In the genomic region with DNA sequence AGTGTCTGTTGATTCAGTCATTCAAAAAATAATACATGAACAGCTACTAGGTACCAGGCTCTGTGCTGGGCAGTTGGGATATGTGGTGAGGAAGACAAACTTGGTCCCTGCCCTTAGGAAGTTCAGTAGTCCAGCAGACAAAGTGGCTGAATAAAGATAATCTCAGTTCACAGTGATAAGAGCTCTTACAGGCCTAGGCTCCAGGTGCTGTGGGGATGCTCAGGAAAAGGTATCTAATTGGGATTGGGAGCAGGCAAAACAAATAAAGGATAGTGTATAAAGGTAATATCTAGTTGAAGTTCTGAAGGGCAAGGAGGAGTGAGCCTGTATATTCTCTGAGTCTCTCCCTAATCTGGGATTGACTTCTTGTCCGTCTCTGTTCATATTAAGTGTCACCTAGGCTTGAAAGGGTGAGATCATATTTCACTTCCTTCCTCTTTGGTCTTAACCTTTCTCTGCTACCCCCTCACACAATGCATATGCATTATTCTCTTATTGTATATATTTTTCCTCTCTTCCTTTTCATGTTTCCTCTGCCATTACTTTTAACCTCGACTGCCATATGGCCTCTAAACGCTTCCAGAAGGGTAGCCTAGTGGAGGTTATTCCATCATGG, we compare ENCODE assay signal across 1 cellular context.
TF ChIP-seq lines count a peak whose summit lies in the region.

No MANE protein-coding gene starts in this region.

TF ChIP-seq in H1, 55 proteins besides CTCF, POLR2A, EP300 and RAD21 (continued from another document):
- TF ChIP-seq, protein P1, sequence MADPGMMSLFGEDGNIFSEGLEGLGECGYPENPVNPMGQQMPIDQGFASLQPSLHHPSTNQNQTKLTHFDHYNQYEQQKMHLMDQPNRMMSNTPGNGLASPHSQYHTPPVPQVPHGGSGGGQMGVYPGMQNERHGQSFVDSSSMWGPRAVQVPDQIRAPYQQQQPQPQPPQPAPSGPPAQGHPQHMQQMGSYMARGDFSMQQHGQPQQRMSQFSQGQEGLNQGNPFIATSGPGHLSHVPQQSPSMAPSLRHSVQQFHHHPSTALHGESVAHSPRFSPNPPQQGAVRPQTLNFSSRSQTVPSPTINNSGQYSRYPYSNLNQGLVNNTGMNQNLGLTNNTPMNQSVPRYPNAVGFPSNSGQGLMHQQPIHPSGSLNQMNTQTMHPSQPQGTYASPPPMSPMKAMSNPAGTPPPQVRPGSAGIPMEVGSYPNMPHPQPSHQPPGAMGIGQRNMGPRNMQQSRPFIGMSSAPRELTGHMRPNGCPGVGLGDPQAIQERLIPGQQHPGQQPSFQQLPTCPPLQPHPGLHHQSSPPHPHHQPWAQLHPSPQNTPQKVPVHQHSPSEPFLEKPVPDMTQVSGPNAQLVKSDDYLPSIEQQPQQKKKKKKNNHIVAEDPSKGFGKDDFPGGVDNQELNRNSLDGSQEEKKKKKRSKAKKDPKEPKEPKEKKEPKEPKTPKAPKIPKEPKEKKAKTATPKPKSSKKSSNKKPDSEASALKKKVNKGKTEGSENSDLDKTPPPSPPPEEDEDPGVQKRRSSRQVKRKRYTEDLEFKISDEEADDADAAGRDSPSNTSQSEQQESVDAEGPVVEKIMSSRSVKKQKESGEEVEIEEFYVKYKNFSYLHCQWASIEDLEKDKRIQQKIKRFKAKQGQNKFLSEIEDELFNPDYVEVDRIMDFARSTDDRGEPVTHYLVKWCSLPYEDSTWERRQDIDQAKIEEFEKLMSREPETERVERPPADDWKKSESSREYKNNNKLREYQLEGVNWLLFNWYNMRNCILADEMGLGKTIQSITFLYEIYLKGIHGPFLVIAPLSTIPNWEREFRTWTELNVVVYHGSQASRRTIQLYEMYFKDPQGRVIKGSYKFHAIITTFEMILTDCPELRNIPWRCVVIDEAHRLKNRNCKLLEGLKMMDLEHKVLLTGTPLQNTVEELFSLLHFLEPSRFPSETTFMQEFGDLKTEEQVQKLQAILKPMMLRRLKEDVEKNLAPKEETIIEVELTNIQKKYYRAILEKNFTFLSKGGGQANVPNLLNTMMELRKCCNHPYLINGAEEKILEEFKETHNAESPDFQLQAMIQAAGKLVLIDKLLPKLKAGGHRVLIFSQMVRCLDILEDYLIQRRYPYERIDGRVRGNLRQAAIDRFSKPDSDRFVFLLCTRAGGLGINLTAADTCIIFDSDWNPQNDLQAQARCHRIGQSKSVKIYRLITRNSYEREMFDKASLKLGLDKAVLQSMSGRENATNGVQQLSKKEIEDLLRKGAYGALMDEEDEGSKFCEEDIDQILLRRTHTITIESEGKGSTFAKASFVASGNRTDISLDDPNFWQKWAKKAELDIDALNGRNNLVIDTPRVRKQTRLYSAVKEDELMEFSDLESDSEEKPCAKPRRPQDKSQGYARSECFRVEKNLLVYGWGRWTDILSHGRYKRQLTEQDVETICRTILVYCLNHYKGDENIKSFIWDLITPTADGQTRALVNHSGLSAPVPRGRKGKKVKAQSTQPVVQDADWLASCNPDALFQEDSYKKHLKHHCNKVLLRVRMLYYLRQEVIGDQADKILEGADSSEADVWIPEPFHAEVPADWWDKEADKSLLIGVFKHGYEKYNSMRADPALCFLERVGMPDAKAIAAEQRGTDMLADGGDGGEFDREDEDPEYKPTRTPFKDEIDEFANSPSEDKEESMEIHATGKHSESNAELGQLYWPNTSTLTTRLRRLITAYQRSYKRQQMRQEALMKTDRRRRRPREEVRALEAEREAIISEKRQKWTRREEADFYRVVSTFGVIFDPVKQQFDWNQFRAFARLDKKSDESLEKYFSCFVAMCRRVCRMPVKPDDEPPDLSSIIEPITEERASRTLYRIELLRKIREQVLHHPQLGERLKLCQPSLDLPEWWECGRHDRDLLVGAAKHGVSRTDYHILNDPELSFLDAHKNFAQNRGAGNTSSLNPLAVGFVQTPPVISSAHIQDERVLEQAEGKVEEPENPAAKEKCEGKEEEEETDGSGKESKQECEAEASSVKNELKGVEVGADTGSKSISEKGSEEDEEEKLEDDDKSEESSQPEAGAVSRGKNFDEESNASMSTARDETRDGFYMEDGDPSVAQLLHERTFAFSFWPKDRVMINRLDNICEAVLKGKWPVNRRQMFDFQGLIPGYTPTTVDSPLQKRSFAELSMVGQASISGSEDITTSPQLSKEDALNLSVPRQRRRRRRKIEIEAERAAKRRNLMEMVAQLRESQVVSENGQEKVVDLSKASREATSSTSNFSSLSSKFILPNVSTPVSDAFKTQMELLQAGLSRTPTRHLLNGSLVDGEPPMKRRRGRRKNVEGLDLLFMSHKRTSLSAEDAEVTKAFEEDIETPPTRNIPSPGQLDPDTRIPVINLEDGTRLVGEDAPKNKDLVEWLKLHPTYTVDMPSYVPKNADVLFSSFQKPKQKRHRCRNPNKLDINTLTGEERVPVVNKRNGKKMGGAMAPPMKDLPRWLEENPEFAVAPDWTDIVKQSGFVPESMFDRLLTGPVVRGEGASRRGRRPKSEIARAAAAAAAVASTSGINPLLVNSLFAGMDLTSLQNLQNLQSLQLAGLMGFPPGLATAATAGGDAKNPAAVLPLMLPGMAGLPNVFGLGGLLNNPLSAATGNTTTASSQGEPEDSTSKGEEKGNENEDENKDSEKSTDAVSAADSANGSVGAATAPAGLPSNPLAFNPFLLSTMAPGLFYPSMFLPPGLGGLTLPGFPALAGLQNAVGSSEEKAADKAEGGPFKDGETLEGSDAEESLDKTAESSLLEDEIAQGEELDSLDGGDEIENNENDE (IDR thresholded peaks at IDR 0.05; ENCODE audit: insufficient replicate concordance, low read length) = no peak
- no peak for TF ChIP-seq NANOG (IDR thresholded peaks at IDR 0.05; ENCODE audit: insufficient read depth, low read depth, low read length, poor library complexity, severe bottlenecking)
- no peak for TF ChIP-seq SP4 (IDR thresholded peaks at IDR 0.05; ENCODE audit: low read length)
TF ChIP-seq in H1: peak in this region for 0.
